Comparison of ENCODE assay signal across 21 cellular contexts in genomic region chr3:71323558-71323957, GRCh38.
"Had no signal": no experiment of that assay in that cellular context is flagged by ENCODE, and none has a peak within 500 bp of the region (broad histone marks: within the 10 kb centered on the region; RNA-seq: fewer than 3 reads in every experiment).

No MANE protein-coding gene starts in this region.

- H3K36me3 ChIP-seq: MG63 had no signal

- H3K27ac ChIP-seq: HL-60 had no signal

- DNase-seq: KBM-7, MG63, NCI-H1092, NCI-H1436, NCI-H187, NCI-H2029, NCI-H2081 treated with DMSO at 0.1 percent for 48 hours, NCI-H2171, NCI-H226, NCI-H446, NCI-H510A, NCI-H524 treated with DMSO at 0.1 percent for 48 hours, NCI-H69, NCI-H774, Right ventricle myocardium superior, RPMI8226, SK-N-SH, SW 1271 had no signal

- FAIRE-seq: HTR-8/SVneo, RCC 7860 had no signal

- H3K27me3 ChIP-seq: MG63 had no signal

- H3K4me3 ChIP-seq: MG63 had no signal

- H3K4me2 ChIP-seq: SK-N-SH had no signal

- H3K9ac ChIP-seq: SK-N-SH had no signal

- H3K9me3 ChIP-seq: MG63, SK-N-SH had no signal
